In genomic region chr7:48031111-48031510, GRCh38 we compare ENCODE assay signal across 21 cellular contexts. TPM values are rescaled to one million over a fixed set of nuclear protein-coding genes. Genes with fewer than 3 reads are reported as not detected.
"Had no signal": no experiment of that assay in that cellular context is flagged by ENCODE, and none has a peak within 500 bp of the region (broad histone marks: within the 10 kb centered on the region; RNA-seq: fewer than 3 reads in every experiment).

No MANE protein-coding gene starts in this region.

- ATAC-seq: T-cell had no signal

- H3K36me3 ChIP-seq: MG63 had no signal

- H3K4me2 ChIP-seq: SK-N-SH had no signal

- DNase-seq: KBM-7, MG63, NCI-H1092, NCI-H1105 treated with DMSO at 0.1 percent for 48 hours, NCI-H1417 treated with DMSO at 0.1 percent for 48 hours, NCI-H146, NCI-H1694 treated with DMSO at 0.1 percent for 48 hours, NCI-H1930, NCI-H2081, NCI-H2107, NCI-H2227 treated with DMSO at 0.1 percent for 48 hours, NCI-H524, NCI-H774, Right ventricle myocardium superior, RPMI8226, SK-N-SH, SW 1271, T-cell had no signal

- FAIRE-seq: RCC 7860 had no signal

- H3K9me3 ChIP-seq: MG63, SK-N-SH had no signal

- H3K4me3 ChIP-seq: MG63 had no signal

RNA-seq across cellular contexts. Expression of gene SUN3, which starts 2.2 kb away (rescaled TPM):
- total RNA-seq: HT-29, NCI-H460, Right ventricle myocardium superior had no signal

RNA-seq across cellular contexts. Expression of gene C7orf57, which starts 4.2 kb away (rescaled TPM):
- total RNA-seq: HT-29, NCI-H460, Right ventricle myocardium superior had no signal
